In genomic region chr16:68645494-68646388, GRCh38 we compare ENCODE assay signal across 9 cellular contexts. TPM values are rescaled to one million over a fixed set of nuclear protein-coding genes. Genes with fewer than 3 reads are reported as not detected.
DNase-seq lines count a peak whose midpoint lies in the region; ATAC-seq and TF ChIP-seq lines count a peak whose summit lies in the region.
"Had no signal": no experiment of that assay in that cellular context is flagged by ENCODE, and none has a peak within 500 bp of the region (broad histone marks: within the 10 kb centered on the region; RNA-seq: fewer than 3 reads in every experiment).

No MANE protein-coding gene starts in this region.

- H3K36me3 ChIP-seq in Peyer's patch = no peaks in the 10 kb centered on the region
- H3K36me3 ChIP-seq in hepatocyte (replicated peaks; ENCODE audit: insufficient read depth, low read depth) = no peaks in the 10 kb centered on the region

- 3% methylated on average over 32 of the region's 66 CpGs for WGBS in hepatocyte (ENCODE audit: low lambda C conversion rate, missing lambda C conversion rate)

- DNase-seq in NCI-H2107 (lab: John Stamatoyannopoulos, UW) = peak; percentile 1
- DNase-seq in NCI-H2107 treated with DMSO at 0.1 percent for 48 hours (lab: John Stamatoyannopoulos, UW; ENCODE audit: unreplicated experiment) = no peak
- no peak for DNase-seq in Peyer's patch
- DNase-seq in hepatocyte (ENCODE audit: low spot score) = peak; percentile 70
- no peak for DNase-seq in sciatic nerve (ENCODE audit: low spot score)
- DNase-seq in DMS153 (lab: John Stamatoyannopoulos, UW) = no peak
- no peak for DNase-seq in AG08395 (ENCODE audit: low spot score)
- DNase-seq: C1 segment of cervical spinal cord had no signal

- peak overlapping the region in 1 of 4 donors; percentile 25 for H3K27ac ChIP-seq in Peyer's patch
- H3K27ac ChIP-seq in hepatocyte = peak overlapping the region; percentile 91

- no peaks in the 10 kb centered on the region for H3K9me2 ChIP-seq in hepatocyte (replicated peaks; ENCODE audit: insufficient read depth)

- no peaks in the 10 kb centered on the region for H4K20me1 ChIP-seq in hepatocyte (ENCODE audit: insufficient read depth, poor library complexity, severe bottlenecking)

- H3K4me1 ChIP-seq in Peyer's patch = peaks cover 0 to 29% (median 11%) of the 10 kb centered on the region in 4 donors
- peaks cover 44% of the 10 kb centered on the region for H3K4me1 ChIP-seq in hepatocyte (ENCODE audit: insufficient read depth)

- ATAC-seq in sciatic nerve (peak; percentile 23), GM21737 (IDR thresholded peaks at IDR 0.05; ENCODE audit: unreplicated experiment) (no peak)

- peak overlapping the region; percentile 82 for H2AFZ ChIP-seq in hepatocyte

- H3K4me2 ChIP-seq in hepatocyte = peak overlapping the region; percentile 85

- H3K4me3 ChIP-seq in Peyer's patch (peak overlapping the region; percentile 16 to 57 (median 35)), hepatocyte (peak overlapping the region; percentile 77)

- H3K27me3 ChIP-seq in Peyer's patch (peaks cover 0 to 30% of the 10 kb centered on the region in 2 donors), hepatocyte (peaks cover 13% of the 10 kb centered on the region)

- no peak for TF ChIP-seq POLR2A in Peyer's patch (IDR thresholded peaks at IDR 0.05)

- H3K9me3 ChIP-seq in Peyer's patch (no peaks in the 10 kb centered on the region), hepatocyte (ENCODE audit: low read depth) (no peaks in the 10 kb centered on the region)

- intact Hi-C loops in sciatic nerve (cut with DNase I) = no loop called here

- TF ChIP-seq CTCF in Peyer's patch (IDR thresholded peaks at IDR 0.05) = no peak
- TF ChIP-seq CTCF in hepatocyte (IDR thresholded peaks at IDR 0.05; ENCODE audit: poor library complexity) = no peak

- H3K79me2 ChIP-seq in hepatocyte = peaks cover 36% of the 10 kb centered on the region

RNA-seq across cellular contexts. Expression of gene CDH3, which starts 0.6 kb away (rescaled TPM):
- total RNA-seq in Peyer's patch (1 to 10 TPM in 1 of 4 donors, under 1 TPM in 1, not detected in 2; 0.80 to 1.8 TPM), hepatocyte (73.2 and 77.6 TPM in 2 replicates), sciatic nerve (10.2 TPM)
- 62.4 and 77.4 TPM in 2 replicates for polyA plus RNA-seq in hepatocyte

Comparison
In these comparisons a context has a peak if more than half of its experiments do, and no peak if none do; other contexts are left out.
1. DNase-seq: peak in NCI-H2107 (single experiment) and hepatocyte (single experiment); none in NCI-H2107 treated with DMSO at 0.1 percent for 48 hours (single experiment), Peyer's patch (0 of 3), sciatic nerve (single experiment), DMS153 (single experiment) and AG08395 (single experiment).